ENCODE assay signal across 16 cellular contexts in the genomic region with DNA sequence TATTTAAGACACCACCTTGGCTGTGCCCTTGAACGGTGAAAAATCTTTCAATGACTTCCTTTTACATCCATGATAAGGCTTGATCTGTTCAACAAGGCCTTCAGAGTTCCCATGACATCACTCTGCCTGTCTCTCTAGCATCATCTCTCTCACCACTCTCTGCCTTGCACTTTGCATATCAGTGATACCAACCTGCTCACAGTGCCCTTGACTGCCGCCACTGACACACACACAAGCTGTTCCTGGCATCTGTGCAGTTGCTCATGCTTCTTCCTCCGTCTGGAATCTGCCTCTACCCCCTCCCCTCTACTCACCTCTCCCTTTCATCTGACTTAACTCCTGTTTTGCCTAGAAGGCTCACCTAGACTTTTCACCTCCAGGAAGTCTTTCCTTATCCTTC.
"Had no signal": no experiment of that assay in that cellular context is flagged by ENCODE, and none has a peak within 500 bp of the region (broad histone marks: within the 10 kb centered on the region; RNA-seq: fewer than 3 reads in every experiment).

No MANE protein-coding gene starts in this region.

- H3K27ac ChIP-seq: adrenal gland, colonic mucosa, esophagus squamous epithelium had no signal

- H3K4me1 Mint-ChIP-seq: activated naive CD4-positive, alpha-beta T cell treated with anti-CD3 and anti-CD28 coated beads, Interleukin-2, amount 50 U/mL, for 24 hours; immature natural killer cell had no signal

- ATAC-seq: activated CD4-positive, alpha-beta T cell treated with anti-CD3 and anti-CD28 coated beads for 36 hours; T-helper 17 cell had no signal

- H3K36me3 ChIP-seq: adrenal gland, colonic mucosa, esophagus squamous epithelium had no signal

- H3K36me3 Mint-ChIP-seq: activated naive CD4-positive, alpha-beta T cell treated with anti-CD3 and anti-CD28 coated beads, Interleukin-2, amount 50 U/mL, for 24 hours; immature natural killer cell; mesothelial cell of epicardium had no signal

- H3K9me3 Mint-ChIP-seq: activated CD4-positive, alpha-beta memory T cell treated with anti-CD3 and anti-CD28 coated beads, Interleukin-2, amount 10 ng/mL, durations not matched to agents 7 days and 5 days; activated naive CD4-positive, alpha-beta T cell treated with anti-CD3 and anti-CD28 coated beads, Interleukin-2, amount 50 U/mL, for 24 hours; activated T-cell treated with anti-CD3 and anti-CD28 coated beads, Interleukin-2, amount 50 U/mL, for 24 hours; immature natural killer cell; mesothelial cell of epicardium had no signal

- H3K4me1 ChIP-seq: adrenal gland, colonic mucosa, esophagus squamous epithelium had no signal

- H3K9me3 ChIP-seq: adrenal gland, colonic mucosa, esophagus squamous epithelium had no signal

- H3K27me3 ChIP-seq: adrenal gland, colonic mucosa had no signal

- H3K4me3 Mint-ChIP-seq: activated CD4-positive, alpha-beta memory T cell treated with anti-CD3 and anti-CD28 coated beads, Interleukin-2, amount 10 ng/mL, durations not matched to agents 7 days and 5 days; activated CD4-positive, alpha-beta T cell treated with anti-CD3 and anti-CD28 coated beads for 36 hours; activated naive CD4-positive, alpha-beta T cell treated with anti-CD3 and anti-CD28 coated beads, Interleukin-2, amount 50 U/mL, for 24 hours; activated T-cell treated with anti-CD3 and anti-CD28 coated beads, Interleukin-2, amount 50 U/mL, for 24 hours; immature natural killer cell; mesothelial cell of epicardium; T-helper 17 cell had no signal

- FAIRE-seq: endothelial cell of umbilical vein had no signal

- H3K27ac Mint-ChIP-seq: activated CD4-positive, alpha-beta memory T cell treated with anti-CD3 and anti-CD28 coated beads, Interleukin-2, amount 10 ng/mL, durations not matched to agents 7 days and 5 days; activated CD4-positive, alpha-beta T cell treated with anti-CD3 and anti-CD28 coated beads for 36 hours; activated naive CD4-positive, alpha-beta T cell treated with anti-CD3 and anti-CD28 coated beads, Interleukin-2, amount 50 U/mL, for 24 hours; activated T-cell treated with anti-CD3 and anti-CD28 coated beads, Interleukin-2, amount 50 U/mL, for 24 hours; immature natural killer cell; mesothelial cell of epicardium; T-helper 17 cell had no signal

- DNase-seq: activated CD4-positive, alpha-beta memory T cell treated with anti-CD3 and anti-CD28 coated beads, Interleukin-2, amount 10 ng/mL, durations not matched to agents 7 days and 5 days; activated CD4-positive, alpha-beta T cell treated with anti-CD3 and anti-CD28 coated beads for 36 hours; activated effector memory CD4-positive, alpha-beta T cell treated with anti-CD3 and anti-CD28 coated beads, Interleukin-2, amount 50 U/mL, for 16 hours; activated T-cell treated with anti-CD3 and anti-CD28 coated beads, Interleukin-2, amount 50 U/mL, for 24 hours; caudate nucleus; colonic mucosa; effector CD4-positive, alpha-beta T cell; esophagus squamous epithelium; immature natural killer cell; stimulated activated CD4-positive, alpha-beta T cell treated with anti-CD3 and anti-CD28 coated beads, Interleukin-1b, Interleukin-23, amount 100 ng/mL, for 48 hours; T-helper 17 cell had no signal

- H3K4me3 ChIP-seq: adrenal gland, colonic mucosa, esophagus squamous epithelium, lung had no signal
